ENCODE assay signal across 21 cellular contexts in the genomic region with DNA sequence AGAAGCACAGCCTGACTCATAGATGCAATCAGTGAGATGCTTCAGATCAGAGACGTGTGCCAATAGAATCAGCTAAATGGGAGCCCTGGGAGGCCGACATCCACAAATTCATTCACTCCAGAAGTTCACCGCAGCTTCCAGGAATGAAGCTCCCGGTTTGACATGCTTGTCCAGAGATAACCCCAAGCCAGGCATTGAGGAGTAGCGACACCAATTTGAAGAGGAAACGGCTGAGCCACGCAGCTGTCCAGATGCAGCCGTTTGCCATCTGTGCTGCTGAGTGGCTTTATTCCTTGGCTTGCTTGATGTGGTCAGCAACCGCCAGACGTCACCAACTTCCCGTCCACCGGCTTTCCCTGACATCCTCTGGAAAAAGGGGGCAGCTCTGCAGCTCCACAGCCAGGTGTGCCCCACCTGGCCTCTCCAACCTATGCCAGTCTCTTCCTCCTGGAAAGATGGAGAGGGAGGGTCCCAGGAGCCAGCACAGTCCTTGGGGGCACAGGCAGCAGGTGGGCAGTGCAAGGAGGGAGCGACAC.
"Had no signal": no experiment of that assay in that cellular context is flagged by ENCODE, and none has a peak within 500 bp of the region (broad histone marks: within the 10 kb centered on the region; RNA-seq: fewer than 3 reads in every experiment).

No MANE protein-coding gene starts in this region.

- DNase-seq: effector CD4-positive, alpha-beta T cell; endodermal cell; erythroblast; foreskin keratinocyte; heart left ventricle; hippocampal formation; kidney glomerular epithelial cell; naive B cell; nephron progenitor cell; psoas muscle; retina; right lobe of liver; stimulated activated CD4-positive, alpha-beta T cell treated with anti-CD3 and anti-CD28 coated beads, Interleukin-4, amount 100 ng/mL, for 1 hour; stimulated activated CD8-positive, alpha-beta memory T cell treated with anti-CD3 and anti-CD28 coated beads, Interleukin-4, amount 100 ng/mL, for 48 hours; stimulated activated naive CD8-positive, alpha-beta T cell treated with anti-CD3 and anti-CD28 coated beads, Interleukin-15, Interleukin-2, amounts not matched to agents 100 U/mL and 50 U/mL, for 24 hours; thyroid gland; upper lobe of left lung had no signal

- H3K4me1 ChIP-seq: foreskin keratinocyte, heart left ventricle, psoas muscle, right lobe of liver, suprapubic skin, thyroid gland, upper lobe of left lung, vagina had no signal

- ATAC-seq: foreskin keratinocyte; heart left ventricle; psoas muscle; stimulated activated effector memory CD8-positive, alpha-beta T cell treated with anti-CD3 and anti-CD28 coated beads, Interleukin-12 subunit alpha, Interleukin-12 subunit beta, amount 100 ng/mL, for 72 hours; stimulated activated naive CD8-positive, alpha-beta T cell treated with anti-CD3 and anti-CD28 coated beads, Interleukin-15, Interleukin-2, amounts not matched to agents 100 U/mL and 50 U/mL, for 24 hours had no signal

- H3K27ac ChIP-seq: foreskin keratinocyte, heart left ventricle, neutrophil, psoas muscle, right lobe of liver, suprapubic skin, thyroid gland, upper lobe of left lung, vagina had no signal

- H3K27me3 ChIP-seq: foreskin keratinocyte, neutrophil, right lobe of liver, thyroid gland, upper lobe of left lung, vagina had no signal

- H3K9me3 ChIP-seq: neutrophil, psoas muscle, right lobe of liver, suprapubic skin, thyroid gland, vagina had no signal

- H3K4me3 Mint-ChIP-seq: endodermal cell; naive B cell; nephron progenitor cell; stimulated activated effector memory CD8-positive, alpha-beta T cell treated with anti-CD3 and anti-CD28 coated beads, Interleukin-12 subunit alpha, Interleukin-12 subunit beta, amount 100 ng/mL, for 72 hours had no signal

- H3K36me3 Mint-ChIP-seq: naive B cell; stimulated activated effector memory CD8-positive, alpha-beta T cell treated with anti-CD3 and anti-CD28 coated beads, Interleukin-12 subunit alpha, Interleukin-12 subunit beta, amount 100 ng/mL, for 72 hours had no signal

- H3K4me1 Mint-ChIP-seq: naive B cell; stimulated activated effector memory CD8-positive, alpha-beta T cell treated with anti-CD3 and anti-CD28 coated beads, Interleukin-12 subunit alpha, Interleukin-12 subunit beta, amount 100 ng/mL, for 72 hours had no signal

- H3K36me3 ChIP-seq: heart left ventricle, neutrophil, right lobe of liver, suprapubic skin, thyroid gland, upper lobe of left lung, vagina had no signal

- H3K27ac Mint-ChIP-seq: endodermal cell; naive B cell; nephron progenitor cell; stimulated activated effector memory CD8-positive, alpha-beta T cell treated with anti-CD3 and anti-CD28 coated beads, Interleukin-12 subunit alpha, Interleukin-12 subunit beta, amount 100 ng/mL, for 72 hours had no signal

- H3K4me3 ChIP-seq: heart left ventricle, psoas muscle, right lobe of liver, suprapubic skin, thyroid gland, upper lobe of left lung, vagina had no signal
